In the genomic region with DNA sequence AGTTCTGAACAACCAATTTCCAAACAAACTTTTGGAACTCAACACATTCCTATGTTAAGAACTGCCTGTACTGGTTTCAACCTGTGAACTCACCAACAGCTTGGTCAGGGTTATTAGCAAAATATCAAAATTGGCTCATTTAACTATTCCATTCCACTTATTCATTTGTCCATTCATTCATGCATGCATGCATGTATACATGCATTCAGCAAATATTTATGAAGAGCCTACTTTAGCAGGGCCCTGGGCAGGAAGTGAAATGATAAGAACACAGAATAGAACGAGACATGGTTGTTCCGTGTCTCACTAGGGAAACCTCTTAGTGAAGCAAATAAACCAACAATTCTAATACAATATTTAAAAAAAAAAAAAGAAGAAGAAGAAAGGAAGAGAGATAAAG, we compare ENCODE assay signal across 25 cellular contexts.
DNase-seq lines count a peak whose midpoint lies in the region; ATAC-seq and TF ChIP-seq lines count a peak whose summit lies in the region.
"Had no signal": no experiment of that assay in that cellular context is flagged by ENCODE, and none has a peak within 500 bp of the region (broad histone marks: within the 10 kb centered on the region; RNA-seq: fewer than 3 reads in every experiment).

No MANE protein-coding gene starts in this region.

- no peak for ATAC-seq in activated T-helper 17 cell treated with anti-CD3 and anti-CD28 coated beads, Interleukin-2, amount 50 U/mL, for 72 hours (replicated peaks)
- ATAC-seq in HG02678 (IDR thresholded peaks at IDR 0.05; ENCODE audit: unreplicated experiment), result no peak
- ATAC-seq: GM12878 had no signal

- no peak overlapping the region for H3K27ac Mint-ChIP-seq in activated T-helper 17 cell treated with anti-CD3 and anti-CD28 coated beads, Interleukin-2, amount 50 U/mL, for 72 hours
- H3K27ac Mint-ChIP-seq: CD14-positive monocyte; CD4-positive, alpha-beta memory T cell; CD4-positive, CD25-positive, alpha-beta regulatory T cell; CD8-positive, alpha-beta memory T cell had no signal

- in situ Hi-C loops in brain microvascular endothelial cell (cut with HindIII; ENCODE audit: low pct_ligation_motif_present, low sequenced_read_pairs), result no loop called here

- no peak overlapping the region for H3K4me3 ChIP-seq in brain microvascular endothelial cell (ENCODE audit: low read depth, low read length)
- H3K4me3 ChIP-seq in effector memory CD4-positive, alpha-beta T cell (ENCODE audit: insufficient read depth, low read depth, low read length, poor library complexity, severe bottlenecking), result no peak overlapping the region
- H3K4me3 ChIP-seq: BLaER1, GM12878 had no signal

- no peaks in the 10 kb centered on the region for H3K36me3 Mint-ChIP-seq in activated T-helper 17 cell treated with anti-CD3 and anti-CD28 coated beads, Interleukin-2, amount 50 U/mL, for 72 hours (ENCODE audit: low read depth)
- H3K36me3 Mint-ChIP-seq: CD14-positive monocyte; CD4-positive, alpha-beta memory T cell had no signal

- no peaks in the 10 kb centered on the region for H3K36me3 ChIP-seq in brain microvascular endothelial cell (replicated peaks)
- H3K36me3 ChIP-seq in effector memory CD4-positive, alpha-beta T cell (ENCODE audit: control insufficient read depth, insufficient read depth, low read length), result no peaks in the 10 kb centered on the region
- H3K36me3 ChIP-seq: BE2C, BLaER1 had no signal

- no peak for TF ChIP-seq CTCF in brain microvascular endothelial cell (IDR thresholded peaks at IDR 0.05; ENCODE audit: low read depth, low read length, missing control alignments)

- H3K27me3 Mint-ChIP-seq in activated T-helper 17 cell treated with anti-CD3 and anti-CD28 coated beads, Interleukin-2, amount 50 U/mL, for 72 hours, result peaks cover 3% of the 10 kb centered on the region
- H3K27me3 Mint-ChIP-seq: CD4-positive, alpha-beta memory T cell; CD4-positive, CD25-positive, alpha-beta regulatory T cell had no signal

- peaks cover 3% of the 10 kb centered on the region for H3K9me3 ChIP-seq in effector memory CD4-positive, alpha-beta T cell (ENCODE audit: control insufficient read depth, low read length)

- no peaks in the 10 kb centered on the region for H3K4me1 ChIP-seq in effector memory CD4-positive, alpha-beta T cell (ENCODE audit: control insufficient read depth, insufficient read depth, low read length, poor library complexity, severe bottlenecking)
- H3K4me1 ChIP-seq: BE2C, BLaER1 had no signal

- DNase-seq in amniotic epithelial cell (ENCODE audit: low read depth), result peak; percentile 52
- peak; percentile 20 for DNase-seq in brain microvascular endothelial cell
- peak; percentile 53 for DNase-seq in iris pigment epithelial cell (ENCODE audit: low read depth)
- DNase-seq in effector memory CD4-positive, alpha-beta T cell, result no peak
- DNase-seq in occipital lobe (lab: John Stamatoyannopoulos, UW), result no peak
- DNase-seq: 8988T; ACHN; BE2C; C1 segment of cervical spinal cord; CD4-positive, alpha-beta memory T cell; CD4-positive, CD25-positive, alpha-beta regulatory T cell; CD8-positive, alpha-beta memory T cell; COR-L47; DMS 273 treated with DMSO at 0.1 percent for 48 hours; DMS153; DMS53; DMS79; DND-41; EL; GDM1 had no signal

- no peak overlapping the region for H3K27ac ChIP-seq in brain microvascular endothelial cell
- no peak overlapping the region for H3K27ac ChIP-seq in effector memory CD4-positive, alpha-beta T cell (ENCODE audit: insufficient read depth, low read length, poor library complexity, severe bottlenecking)
- H3K27ac ChIP-seq: BLaER1 had no signal

- peaks cover under 1% of the 10 kb centered on the region for H3K9me3 Mint-ChIP-seq in activated T-helper 17 cell treated with anti-CD3 and anti-CD28 coated beads, Interleukin-2, amount 50 U/mL, for 72 hours

- no peaks in the 10 kb centered on the region for H3K4me1 Mint-ChIP-seq in activated T-helper 17 cell treated with anti-CD3 and anti-CD28 coated beads, Interleukin-2, amount 50 U/mL, for 72 hours
- H3K4me1 Mint-ChIP-seq: CD14-positive monocyte; CD4-positive, alpha-beta memory T cell; CD4-positive, CD25-positive, alpha-beta regulatory T cell; CD8-positive, alpha-beta memory T cell had no signal

- no peaks in the 10 kb centered on the region for H3K27me3 ChIP-seq in brain microvascular endothelial cell (replicated peaks)
- H3K27me3 ChIP-seq in effector memory CD4-positive, alpha-beta T cell (replicated peaks; ENCODE audit: control insufficient read depth, insufficient read depth, low read length, poor library complexity, severe bottlenecking), result no peaks in the 10 kb centered on the region
- H3K27me3 ChIP-seq: BE2C, BLaER1 had no signal

- no peak overlapping the region for H3K4me3 Mint-ChIP-seq in activated T-helper 17 cell treated with anti-CD3 and anti-CD28 coated beads, Interleukin-2, amount 50 U/mL, for 72 hours
- H3K4me3 Mint-ChIP-seq: CD14-positive monocyte; CD4-positive, alpha-beta memory T cell; CD4-positive, CD25-positive, alpha-beta regulatory T cell; CD8-positive, alpha-beta memory T cell had no signal

Comparison
In these comparisons a context has a peak if more than half of its experiments do, and no peak if none do; other contexts are left out.
1. DNase-seq: peak in amniotic epithelial cell (single experiment), brain microvascular endothelial cell (single experiment) and iris pigment epithelial cell (single experiment); none in effector memory CD4-positive, alpha-beta T cell (0 of 3) and occipital lobe (single experiment).